In genomic region chr3:69425249-69425648, GRCh38 we compare ENCODE assay signal across 1 cellular context.
TF ChIP-seq lines count a peak whose summit lies in the region.

No MANE protein-coding gene starts in this region.

TF ChIP-seq in endothelial cell of umbilical vein, 7 proteins besides CTCF, POLR2A, EP300 and RAD21:
- no peak for TF ChIP-seq GATA2 (IDR thresholded peaks at IDR 0.05; ENCODE audit: insufficient read depth, insufficient read length, low read depth, low read length)
- no peak for TF ChIP-seq MAX (IDR thresholded peaks at IDR 0.05; ENCODE audit: insufficient read depth, insufficient read length)
- TF ChIP-seq EZH2 (IDR thresholded peaks at IDR 0.05; ENCODE audit: borderline replicate concordance, low read depth, low read length, severe bottlenecking): no peak
- TF ChIP-seq POLR2AphosphoS5 (IDR thresholded peaks at IDR 0.05; ENCODE audit: insufficient read depth, low read depth, low read length): no peak
- TF ChIP-seq MYC (IDR thresholded peaks at IDR 0.05; ENCODE audit: low read depth, low read length): no peak
- TF ChIP-seq JUN (IDR thresholded peaks at IDR 0.05; ENCODE audit: borderline replicate concordance, insufficient read depth, insufficient read length, low read depth): no peak
- no peak for TF ChIP-seq FOS (IDR thresholded peaks at IDR 0.05; ENCODE audit: borderline replicate concordance, insufficient read depth, low read length)
